13 cellular contexts compared by ENCODE assay signal in the genomic region with DNA sequence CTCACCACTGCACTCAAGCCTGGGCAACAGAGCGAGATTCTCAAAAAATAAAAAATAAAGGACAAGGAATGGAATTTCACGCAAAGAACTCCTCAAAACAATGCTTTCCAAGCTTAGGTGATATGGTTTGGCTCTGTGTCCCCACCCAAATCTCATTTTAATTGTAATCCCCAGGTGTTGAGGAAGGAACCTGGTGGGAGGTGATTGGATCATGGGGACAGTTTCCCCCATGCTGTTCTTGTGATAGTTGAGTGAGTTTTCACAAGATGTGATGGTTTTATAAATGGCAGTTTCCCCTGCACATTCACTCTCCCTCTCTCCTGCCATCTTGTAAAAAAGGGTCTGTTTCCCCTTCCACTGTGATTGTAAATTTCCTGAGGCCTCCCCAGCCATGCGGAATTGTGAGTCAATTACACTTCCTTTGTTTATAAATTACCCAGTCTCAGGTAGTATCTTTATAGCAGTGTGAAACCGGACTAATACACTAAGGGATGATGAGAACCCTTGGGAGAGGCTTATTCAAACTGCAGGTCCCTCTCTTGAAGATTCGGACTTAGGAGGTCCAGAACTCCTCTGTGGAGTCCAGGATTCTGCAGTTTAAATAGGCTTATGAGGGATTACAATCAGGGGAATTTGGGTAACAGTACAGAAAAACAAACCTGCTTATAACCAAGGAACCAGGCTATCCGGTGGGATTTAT.
"Had no signal": no experiment of that assay in that cellular context is flagged by ENCODE, and none has a peak within 500 bp of the region (broad histone marks: within the 10 kb centered on the region; RNA-seq: fewer than 3 reads in every experiment).

No MANE protein-coding gene starts in this region.

- H3K27me3 ChIP-seq: ovary, spleen had no signal

- ATAC-seq: activated CD8-positive, alpha-beta T cell treated with anti-CD3 and anti-CD28 coated beads, Interleukin-2, amount 10 ng/mL, durations not matched to agents 7 days and 5 days; T-cell had no signal

- DNase-seq: activated CD4-positive, alpha-beta T cell treated with anti-CD3 and anti-CD28 coated beads for 48 hours; activated CD4-positive, CD25-positive, alpha-beta regulatory T cell; activated CD8-positive, alpha-beta T cell treated with anti-CD3 and anti-CD28 coated beads, Interleukin-2, amount 10 ng/mL, durations not matched to agents 7 days and 5 days; activated naive CD4-positive, alpha-beta T cell treated with Interleukin-2 at 50 U/mL for 16 hours; activated naive CD8-positive, alpha-beta T cell treated with anti-CD3 and anti-CD28 coated beads, Interleukin-2, amount 10 ng/mL, durations not matched to agents 7 days and 5 days; activated T-cell treated with anti-CD3 and anti-CD28 coated beads, Interleukin-2, amount 50 U/mL, for 24 hours; amygdala; left ventricle myocardium inferior; naive B cell; ovary; spleen; stimulated activated naive CD4-positive, alpha-beta T cell; T-cell had no signal

- H3K27ac ChIP-seq: left ventricle myocardium inferior, spleen had no signal

- H3K4me1 ChIP-seq: left ventricle myocardium inferior, spleen had no signal

- H3K9me3 ChIP-seq: ovary had no signal

- H3K36me3 ChIP-seq: left ventricle myocardium inferior, ovary, spleen had no signal

- H3K4me3 ChIP-seq: left ventricle myocardium inferior, ovary, spleen had no signal
